35 cellular contexts compared by ENCODE assay signal in the genomic region with DNA sequence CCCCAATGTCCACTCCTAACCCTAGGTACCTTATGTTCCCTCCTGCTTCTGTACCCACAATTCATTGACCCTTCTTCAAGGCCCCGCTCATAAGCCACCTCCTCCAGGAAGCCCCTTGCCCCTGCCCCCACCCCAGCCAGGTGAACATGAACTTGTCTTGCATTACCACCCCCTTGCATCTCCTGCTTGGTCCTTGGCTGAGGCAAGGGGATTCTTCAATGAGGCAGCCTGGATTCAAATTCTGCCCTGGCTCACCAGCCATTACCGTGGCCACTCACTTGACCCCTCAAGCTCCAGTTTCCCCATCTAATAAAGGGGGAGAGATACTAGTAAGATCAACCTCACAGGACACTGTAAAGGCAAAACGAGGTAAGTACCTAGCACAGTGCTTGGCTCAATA.
"Had no signal": no experiment of that assay in that cellular context is flagged by ENCODE, and none has a peak within 500 bp of the region (broad histone marks: within the 10 kb centered on the region; RNA-seq: fewer than 3 reads in every experiment).

No MANE protein-coding gene starts in this region.

- DNase-seq: Karpas-422, Kasumi-1, MG63, MM.1S, MV-4-11, NCI-H1048, NCI-H1092, NCI-H1092 treated with DMSO at 0.1 percent for 48 hours, NCI-H1105, NCI-H1105 treated with DMSO at 0.1 percent for 48 hours, NCI-H1417, NCI-H1417 treated with DMSO at 0.1 percent for 48 hours, NCI-H1436, NCI-H1436 treated with DMSO at 0.1 percent for 48 hours, NCI-H146, NCI-H1694, NCI-H1694 treated with DMSO at 0.1 percent for 48 hours, NCI-H187, NCI-H187 treated with DMSO at 0.1 percent for 48 hours, NCI-H1930, NCI-H2029, NCI-H2029 treated with DMSO at 0.1 percent for 48 hours, NCI-H2081, NCI-H2081 treated with DMSO at 0.1 percent for 48 hours, NCI-H2107, NCI-H2171, NCI-H2171 treated with DMSO at 0.1 percent for 48 hours, NCI-H2227 treated with DMSO at 0.1 percent for 48 hours, NCI-H226, NCI-H345, NCI-H446, NCI-H446 treated with DMSO at 0.1 percent for 48 hours, NCI-H510A, NCI-H510A treated with DMSO at 0.1 percent for 48 hours, NCI-H524 had no signal

- H3K36me3 ChIP-seq: MG63 had no signal

- H3K4me3 ChIP-seq: MG63 had no signal

- H3K9me3 ChIP-seq: MG63 had no signal

- H3K27me3 ChIP-seq: MG63 had no signal
